In the genomic region with DNA sequence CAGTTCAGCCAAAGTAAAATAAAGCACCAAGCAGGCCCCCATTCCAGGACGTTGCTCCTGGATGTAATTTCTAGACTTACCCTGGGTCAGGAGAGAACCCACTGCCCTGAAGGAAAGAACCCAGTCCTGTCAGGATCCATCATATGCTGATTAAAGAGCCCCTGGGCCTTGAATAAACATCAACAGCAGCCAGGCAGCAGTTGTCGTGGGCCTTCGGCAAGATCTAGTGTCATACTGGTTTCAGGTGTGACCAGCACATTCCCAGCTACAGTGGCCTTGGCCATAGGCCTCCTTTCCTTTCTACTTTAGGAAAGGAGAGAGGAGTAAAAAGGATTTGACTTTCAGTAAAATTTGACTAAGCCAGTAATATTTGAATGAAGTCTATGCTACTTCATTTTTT, we compare ENCODE assay signal across 7 cellular contexts.
"Had no signal": no experiment of that assay in that cellular context is flagged by ENCODE, and none has a peak within 500 bp of the region (broad histone marks: within the 10 kb centered on the region; RNA-seq: fewer than 3 reads in every experiment).

No MANE protein-coding gene starts in this region.

- DNase-seq: GDM1, GF-D8 had no signal

- ATAC-seq: GM12878 had no signal

- FAIRE-seq: GM12878, GM12891, GM12892, GM18507, GM19239 had no signal
